In the genomic region with DNA sequence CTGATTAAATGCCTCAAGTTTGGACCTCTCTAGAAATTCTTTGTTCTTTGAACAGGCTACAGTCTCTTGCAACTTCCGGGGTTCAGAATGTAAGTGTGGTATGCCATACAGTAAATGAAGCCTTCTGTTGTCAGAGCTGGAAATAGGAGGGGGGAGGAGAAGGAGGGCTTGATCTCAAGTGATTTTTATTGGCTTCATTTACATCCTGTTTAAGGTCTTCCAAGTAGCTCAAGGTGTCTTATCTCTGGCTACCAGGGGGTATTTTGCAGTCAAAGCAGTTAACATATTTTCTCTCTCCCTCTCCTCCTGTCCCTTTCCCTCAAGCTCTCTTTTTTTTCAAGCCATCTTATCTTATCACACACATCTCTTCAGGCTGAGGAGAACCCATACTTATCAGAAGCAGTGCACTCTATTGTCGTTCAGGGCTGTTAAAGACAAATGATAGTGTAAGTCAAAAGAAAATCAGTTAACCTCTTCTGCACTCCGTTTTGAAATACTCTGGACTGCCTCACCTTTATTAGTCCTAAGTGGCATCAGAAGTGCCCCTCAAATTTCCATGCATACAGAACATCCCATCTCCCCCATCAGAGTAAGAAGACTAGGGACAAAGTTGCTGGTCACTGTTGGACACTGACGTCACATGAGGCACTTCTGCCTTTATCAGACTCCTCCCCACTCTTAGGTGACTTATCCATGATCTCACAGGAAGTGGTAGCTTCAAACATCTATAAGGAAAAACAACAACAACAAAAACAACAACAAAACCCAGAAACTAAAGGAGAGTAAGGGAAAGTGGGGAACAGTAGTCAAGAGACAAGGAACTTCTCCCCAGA, we compare ENCODE assay signal across 1 cellular context.
A peak's percentile ranks its signal among the peaks of the same experiment; 100 is the strongest.
TF ChIP-seq lines count a peak whose summit lies in the region.

No MANE protein-coding gene starts in this region.

TF ChIP-seq in K562, 482 proteins besides CTCF, POLR2A, EP300 and RAD21 (continued from another document and continues in another):
- TF ChIP-seq RBBP5 (IDR thresholded peaks at IDR 0.05; ENCODE audit: borderline replicate concordance, insufficient read depth, low read length, poor library complexity, severe bottlenecking) (no peak), ZNF696 (CRISPR knock-in tag; conservative IDR thresholded peaks at IDR 0.05) (no peak), ETS1 (conservative IDR thresholded peaks at IDR 0.05; ENCODE audit: control insufficient read depth, low read depth, low read length) (no peak), E2F4 (CRISPR knock-in tag; IDR thresholded peaks at IDR 0.05; ENCODE audit: low read depth) (no peak), SMARCA5 (IDR thresholded peaks at IDR 0.05) (no peak), ZBTB8A (IDR thresholded peaks at IDR 0.05; ENCODE audit: partially characterized antibody) (no peak), RUNX1 (IDR thresholded peaks at IDR 0.05; ENCODE audit: low read depth) (no peak), PHB (CRISPR knock-in tag; IDR thresholded peaks at IDR 0.05) (no peak), CHAMP1 (IDR thresholded peaks at IDR 0.05) (peak; percentile 48; the same call in 1 of the 2 replicates), TRIM25 (IDR thresholded peaks at IDR 0.05; ENCODE audit: borderline replicate concordance) (no peak; the same call in 1 of the 2 replicates), YY1 (IDR thresholded peaks at IDR 0.05; ENCODE audit: borderline replicate concordance in 1 of 3, control insufficient read depth in 1 of 3, extremely low read depth in 1 of 3, insufficient read depth in 3 of 3, insufficient read length in 1 of 3, insufficient replicate concordance in 2 of 3, low read depth in 1 of 3, low read length in 2 of 3) (no peak), HDGF (IDR thresholded peaks at IDR 0.05) (no peak), THRB (CRISPR knock-in tag; conservative IDR thresholded peaks at IDR 0.05) (no peak), PHB2 (IDR thresholded peaks at IDR 0.05; ENCODE audit: low read depth) (no peak), THAP7 (CRISPR knock-in tag; IDR thresholded peaks at IDR 0.05) (no peak), CBX3 (IDR thresholded peaks at IDR 0.05; ENCODE audit: borderline replicate concordance in 1 of 2, low read length in 2 of 2) (no peak), BMI1 (IDR thresholded peaks at IDR 0.05; ENCODE audit: low read length) (no peak), HSF4 (CRISPR knock-in tag; IDR thresholded peaks at IDR 0.05; ENCODE audit: borderline replicate concordance) (no peak), WHSC1 (IDR thresholded peaks at IDR 0.05; ENCODE audit: low read length) (no peak), TSC22D4 (tag; IDR thresholded peaks at IDR 0.05) (no peak), ZNF561 (CRISPR knock-in tag; conservative IDR thresholded peaks at IDR 0.05) (no peak), PML (IDR thresholded peaks at IDR 0.05; ENCODE audit: low read length) (peak; percentile 77; the same call in 1 of the 2 replicates)
- TF ChIP-seq, protein P1, sequence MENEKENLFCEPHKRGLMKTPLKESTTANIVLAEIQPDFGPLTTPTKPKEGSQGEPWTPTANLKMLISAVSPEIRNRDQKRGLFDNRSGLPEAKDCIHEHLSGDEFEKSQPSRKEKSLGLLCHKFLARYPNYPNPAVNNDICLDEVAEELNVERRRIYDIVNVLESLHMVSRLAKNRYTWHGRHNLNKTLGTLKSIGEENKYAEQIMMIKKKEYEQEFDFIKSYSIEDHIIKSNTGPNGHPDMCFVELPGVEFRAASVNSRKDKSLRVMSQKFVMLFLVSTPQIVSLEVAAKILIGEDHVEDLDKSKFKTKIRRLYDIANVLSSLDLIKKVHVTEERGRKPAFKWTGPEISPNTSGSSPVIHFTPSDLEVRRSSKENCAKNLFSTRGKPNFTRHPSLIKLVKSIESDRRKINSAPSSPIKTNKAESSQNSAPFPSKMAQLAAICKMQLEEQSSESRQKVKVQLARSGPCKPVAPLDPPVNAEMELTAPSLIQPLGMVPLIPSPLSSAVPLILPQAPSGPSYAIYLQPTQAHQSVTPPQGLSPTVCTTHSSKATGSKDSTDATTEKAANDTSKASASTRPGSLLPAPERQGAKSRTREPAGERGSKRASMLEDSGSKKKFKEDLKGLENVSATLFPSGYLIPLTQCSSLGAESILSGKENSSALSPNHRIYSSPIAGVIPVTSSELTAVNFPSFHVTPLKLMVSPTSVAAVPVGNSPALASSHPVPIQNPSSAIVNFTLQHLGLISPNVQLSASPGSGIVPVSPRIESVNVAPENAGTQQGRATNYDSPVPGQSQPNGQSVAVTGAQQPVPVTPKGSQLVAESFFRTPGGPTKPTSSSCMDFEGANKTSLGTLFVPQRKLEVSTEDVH (IDR thresholded peaks at IDR 0.05; ENCODE audit: low read depth, partially characterized antibody), result no peak
- TF ChIP-seq, protein P2, sequence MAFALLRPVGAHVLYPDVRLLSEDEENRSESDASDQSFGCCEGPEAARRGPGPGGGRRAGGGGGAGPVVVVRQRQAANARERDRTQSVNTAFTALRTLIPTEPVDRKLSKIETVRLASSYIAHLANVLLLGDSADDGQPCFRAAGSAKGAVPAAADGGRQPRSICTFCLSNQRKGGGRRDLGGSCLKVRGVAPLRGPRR (CRISPR knock-in tag; IDR thresholded peaks at IDR 0.05), result no peak
- TF ChIP-seq, protein P3, sequence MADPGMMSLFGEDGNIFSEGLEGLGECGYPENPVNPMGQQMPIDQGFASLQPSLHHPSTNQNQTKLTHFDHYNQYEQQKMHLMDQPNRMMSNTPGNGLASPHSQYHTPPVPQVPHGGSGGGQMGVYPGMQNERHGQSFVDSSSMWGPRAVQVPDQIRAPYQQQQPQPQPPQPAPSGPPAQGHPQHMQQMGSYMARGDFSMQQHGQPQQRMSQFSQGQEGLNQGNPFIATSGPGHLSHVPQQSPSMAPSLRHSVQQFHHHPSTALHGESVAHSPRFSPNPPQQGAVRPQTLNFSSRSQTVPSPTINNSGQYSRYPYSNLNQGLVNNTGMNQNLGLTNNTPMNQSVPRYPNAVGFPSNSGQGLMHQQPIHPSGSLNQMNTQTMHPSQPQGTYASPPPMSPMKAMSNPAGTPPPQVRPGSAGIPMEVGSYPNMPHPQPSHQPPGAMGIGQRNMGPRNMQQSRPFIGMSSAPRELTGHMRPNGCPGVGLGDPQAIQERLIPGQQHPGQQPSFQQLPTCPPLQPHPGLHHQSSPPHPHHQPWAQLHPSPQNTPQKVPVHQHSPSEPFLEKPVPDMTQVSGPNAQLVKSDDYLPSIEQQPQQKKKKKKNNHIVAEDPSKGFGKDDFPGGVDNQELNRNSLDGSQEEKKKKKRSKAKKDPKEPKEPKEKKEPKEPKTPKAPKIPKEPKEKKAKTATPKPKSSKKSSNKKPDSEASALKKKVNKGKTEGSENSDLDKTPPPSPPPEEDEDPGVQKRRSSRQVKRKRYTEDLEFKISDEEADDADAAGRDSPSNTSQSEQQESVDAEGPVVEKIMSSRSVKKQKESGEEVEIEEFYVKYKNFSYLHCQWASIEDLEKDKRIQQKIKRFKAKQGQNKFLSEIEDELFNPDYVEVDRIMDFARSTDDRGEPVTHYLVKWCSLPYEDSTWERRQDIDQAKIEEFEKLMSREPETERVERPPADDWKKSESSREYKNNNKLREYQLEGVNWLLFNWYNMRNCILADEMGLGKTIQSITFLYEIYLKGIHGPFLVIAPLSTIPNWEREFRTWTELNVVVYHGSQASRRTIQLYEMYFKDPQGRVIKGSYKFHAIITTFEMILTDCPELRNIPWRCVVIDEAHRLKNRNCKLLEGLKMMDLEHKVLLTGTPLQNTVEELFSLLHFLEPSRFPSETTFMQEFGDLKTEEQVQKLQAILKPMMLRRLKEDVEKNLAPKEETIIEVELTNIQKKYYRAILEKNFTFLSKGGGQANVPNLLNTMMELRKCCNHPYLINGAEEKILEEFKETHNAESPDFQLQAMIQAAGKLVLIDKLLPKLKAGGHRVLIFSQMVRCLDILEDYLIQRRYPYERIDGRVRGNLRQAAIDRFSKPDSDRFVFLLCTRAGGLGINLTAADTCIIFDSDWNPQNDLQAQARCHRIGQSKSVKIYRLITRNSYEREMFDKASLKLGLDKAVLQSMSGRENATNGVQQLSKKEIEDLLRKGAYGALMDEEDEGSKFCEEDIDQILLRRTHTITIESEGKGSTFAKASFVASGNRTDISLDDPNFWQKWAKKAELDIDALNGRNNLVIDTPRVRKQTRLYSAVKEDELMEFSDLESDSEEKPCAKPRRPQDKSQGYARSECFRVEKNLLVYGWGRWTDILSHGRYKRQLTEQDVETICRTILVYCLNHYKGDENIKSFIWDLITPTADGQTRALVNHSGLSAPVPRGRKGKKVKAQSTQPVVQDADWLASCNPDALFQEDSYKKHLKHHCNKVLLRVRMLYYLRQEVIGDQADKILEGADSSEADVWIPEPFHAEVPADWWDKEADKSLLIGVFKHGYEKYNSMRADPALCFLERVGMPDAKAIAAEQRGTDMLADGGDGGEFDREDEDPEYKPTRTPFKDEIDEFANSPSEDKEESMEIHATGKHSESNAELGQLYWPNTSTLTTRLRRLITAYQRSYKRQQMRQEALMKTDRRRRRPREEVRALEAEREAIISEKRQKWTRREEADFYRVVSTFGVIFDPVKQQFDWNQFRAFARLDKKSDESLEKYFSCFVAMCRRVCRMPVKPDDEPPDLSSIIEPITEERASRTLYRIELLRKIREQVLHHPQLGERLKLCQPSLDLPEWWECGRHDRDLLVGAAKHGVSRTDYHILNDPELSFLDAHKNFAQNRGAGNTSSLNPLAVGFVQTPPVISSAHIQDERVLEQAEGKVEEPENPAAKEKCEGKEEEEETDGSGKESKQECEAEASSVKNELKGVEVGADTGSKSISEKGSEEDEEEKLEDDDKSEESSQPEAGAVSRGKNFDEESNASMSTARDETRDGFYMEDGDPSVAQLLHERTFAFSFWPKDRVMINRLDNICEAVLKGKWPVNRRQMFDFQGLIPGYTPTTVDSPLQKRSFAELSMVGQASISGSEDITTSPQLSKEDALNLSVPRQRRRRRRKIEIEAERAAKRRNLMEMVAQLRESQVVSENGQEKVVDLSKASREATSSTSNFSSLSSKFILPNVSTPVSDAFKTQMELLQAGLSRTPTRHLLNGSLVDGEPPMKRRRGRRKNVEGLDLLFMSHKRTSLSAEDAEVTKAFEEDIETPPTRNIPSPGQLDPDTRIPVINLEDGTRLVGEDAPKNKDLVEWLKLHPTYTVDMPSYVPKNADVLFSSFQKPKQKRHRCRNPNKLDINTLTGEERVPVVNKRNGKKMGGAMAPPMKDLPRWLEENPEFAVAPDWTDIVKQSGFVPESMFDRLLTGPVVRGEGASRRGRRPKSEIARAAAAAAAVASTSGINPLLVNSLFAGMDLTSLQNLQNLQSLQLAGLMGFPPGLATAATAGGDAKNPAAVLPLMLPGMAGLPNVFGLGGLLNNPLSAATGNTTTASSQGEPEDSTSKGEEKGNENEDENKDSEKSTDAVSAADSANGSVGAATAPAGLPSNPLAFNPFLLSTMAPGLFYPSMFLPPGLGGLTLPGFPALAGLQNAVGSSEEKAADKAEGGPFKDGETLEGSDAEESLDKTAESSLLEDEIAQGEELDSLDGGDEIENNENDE (IDR thresholded peaks at IDR 0.05; ENCODE audit: low read depth, low read length), result no peak
